Comparison of ENCODE assay signal across 16 cellular contexts in genomic region chr10:44804661-44805060, GRCh38.
DNase-seq lines count a peak whose midpoint lies in the region; ATAC-seq and TF ChIP-seq lines count a peak whose summit lies in the region.
"Had no signal": no experiment of that assay in that cellular context is flagged by ENCODE, and none has a peak within 500 bp of the region (broad histone marks: within the 10 kb centered on the region; RNA-seq: fewer than 3 reads in every experiment).

No MANE protein-coding gene starts in this region.

- ATAC-seq in IMR-90 (ENCODE audit: low read depth) (no peak), HG03095 (IDR thresholded peaks at IDR 0.05; ENCODE audit: unreplicated experiment) (no peak), GM18498 (IDR thresholded peaks at IDR 0.05; ENCODE audit: unreplicated experiment) (no peak)

- no CpG with 5 or more reads among the region's 1 CpG for WGBS in IMR-90 (ENCODE audit: extremely low coverage in 2 of 2, insufficient read length in 1 of 2), 2 experiments
- WGBS in testis, 2 donors = 74 to 77% methylated on average over 1 of the region's 1 CpG

- H3K56ac ChIP-seq in IMR-90 (ENCODE audit: extremely low read depth, insufficient read depth, low read length) = no peak overlapping the region

- no peak overlapping the region for H3K18ac ChIP-seq in IMR-90 (ENCODE audit: low read depth, low read length)

- BruUV-seq in IMR-90 (replicated peaks; lab: Mats Ljungman, UMichigan) = no TSS peak

- TF ChIP-seq POLR2A in IMR-90 (IDR thresholded peaks at IDR 0.05; ENCODE audit: low read depth, low read length) (no peak), testis (IDR thresholded peaks at IDR 0.05) (no peak)

- no peak overlapping the region for H3K23ac ChIP-seq in IMR-90 (ENCODE audit: low read depth, low read length)

- H3K4ac ChIP-seq in IMR-90 (ENCODE audit: low read depth, low read length) = no peak overlapping the region

- intact Hi-C loops in IMR-90 (cut with micrococcal nuclease) (loop anchor here (5.0 kb wide), 1 partner anchor 828 kb away; no protein-coding TSS in a partner anchor), testis (cut with DNase I; ENCODE audit: low total_unique reads) (no loop called here)

- H3K27ac Mint-ChIP-seq in mesothelial cell of epicardium = peak overlapping the region; percentile 40
- H3K27ac Mint-ChIP-seq: HFFc6 had no signal

- H3K27me3 Mint-ChIP-seq in mesothelial cell of epicardium (ENCODE audit: low read depth) = peaks cover 2% of the 10 kb centered on the region

- peaks cover 8% of the 10 kb centered on the region for H3K9me3 Mint-ChIP-seq in mesothelial cell of epicardium
- H3K9me3 Mint-ChIP-seq: HFFc6 had no signal

- POLR2A ChIA-PET in IMR-90 (lab: Charles Lee; ENCODE audit: unreplicated experiment) = no interaction called here

- H3K27ac ChIP-seq in IMR-90 (ENCODE audit: insufficient read depth, low read length) (no peak overlapping the region), testis (no peak overlapping the region)
- H3K27ac ChIP-seq: 22Rv1, BLaER1, HL-60 had no signal

- H3K36me3 ChIP-seq in IMR-90 (ENCODE audit: control insufficient read depth, insufficient read depth, low read length) (no peaks in the 10 kb centered on the region), testis (ENCODE audit: low read depth, missing control alignments) (no peaks in the 10 kb centered on the region)
- H3K36me3 ChIP-seq: BLaER1, HAP-1 had no signal

- H4K5ac ChIP-seq in IMR-90 (ENCODE audit: low read depth, low read length) = no peak overlapping the region

- no peak for TF ChIP-seq CTCF in AG10803 (conservative IDR thresholded peaks at IDR 0.05; ENCODE audit: low read length)
- no peak for TF ChIP-seq CTCF in IMR-90 (conservative IDR thresholded peaks at IDR 0.05; ENCODE audit: low read depth, low read length)
- no peak for TF ChIP-seq CTCF in mesothelial cell of epicardium (IDR thresholded peaks at IDR 0.05; ENCODE audit: unreplicated experiment)
- TF ChIP-seq CTCF in testis (IDR thresholded peaks at IDR 0.05) = no peak

- H2BK5ac ChIP-seq in IMR-90 (ENCODE audit: low read depth, low read length, poor library complexity, severe bottlenecking) = no peak overlapping the region

- peaks cover 13% of the 10 kb centered on the region; the same call in 1 of the 2 replicates for H3K9me1 ChIP-seq in IMR-90 (ENCODE audit: insufficient read depth, low read length)

- in situ Hi-C loops in IMR-90 (cut with MboI; ENCODE audit: low sequenced_read_pairs) = no loop called here

- 0 out of 2 replicates have a peak overlapping the region, but pooled peaks have one; percentile 38 for H4K91ac ChIP-seq in IMR-90 (ENCODE audit: insufficient read depth, low read depth, low read length)

- H2AK9ac ChIP-seq in IMR-90 (replicated peaks; ENCODE audit: low read depth, low read length, poor library complexity) = no peak overlapping the region

- no peaks in the 10 kb centered on the region for H3K79me1 ChIP-seq in IMR-90 (ENCODE audit: low read depth in 1 of 2, low read length in 2 of 2)

- H2BK120ac ChIP-seq in IMR-90 (ENCODE audit: low read depth, low read length) = peak overlapping the region; percentile 50; the same call in 1 of the 2 replicates

- H2AK5ac ChIP-seq in IMR-90 (ENCODE audit: low read depth, low read length) = peak overlapping the region; percentile 3; the same call in 1 of the 2 replicates

- no peak overlapping the region for H2AFZ ChIP-seq in IMR-90 (replicated peaks; ENCODE audit: low read length, poor library complexity)

- H4K20me1 ChIP-seq in IMR-90 (ENCODE audit: insufficient read depth, low read length) = no peaks in the 10 kb centered on the region
- H4K20me1 ChIP-seq: BLaER1 had no signal

- 0 out of 2 replicates have a peak, but pooled peaks cover 3% of the 10 kb centered on the region for H3K4me1 ChIP-seq in IMR-90 (ENCODE audit: control insufficient read depth, insufficient read depth, low read length)
- no peaks in the 10 kb centered on the region for H3K4me1 ChIP-seq in testis
- H3K4me1 ChIP-seq: HAP-1 had no signal

- no peak overlapping the region for H3K4me2 ChIP-seq in IMR-90 (ENCODE audit: low read depth, low read length)

- dilution Hi-C loops in IMR-90 (cut with HindIII; ENCODE audit: low sequenced_read_pairs, unreplicated experiment) = no loop called here

- H3K36me3 Mint-ChIP-seq in mesothelial cell of epicardium = no peaks in the 10 kb centered on the region

- H2BK20ac ChIP-seq in IMR-90 (ENCODE audit: low read depth, low read length) = peak overlapping the region; percentile 48; the same call in 1 of the 2 replicates

- H3K27me3 ChIP-seq in IMR-90 (ENCODE audit: control insufficient read depth, insufficient read depth, low read length) (no peaks in the 10 kb centered on the region), testis (no peaks in the 10 kb centered on the region)
- H3K27me3 ChIP-seq: BLaER1 had no signal

- no peak overlapping the region for H3K14ac ChIP-seq in IMR-90 (replicated peaks; ENCODE audit: low read depth, low read length)

- no peak overlapping the region for H3K9ac ChIP-seq in IMR-90 (ENCODE audit: low read depth, low read length)
- H3K9ac ChIP-seq: BLaER1 had no signal

- H3K4me1 Mint-ChIP-seq in mesothelial cell of epicardium = peaks cover 70% of the 10 kb centered on the region

- CTCF ChIA-PET in IMR-90 (lab: Yijun Ruan, JAX) = no interaction called here

- H2BK15ac ChIP-seq in IMR-90 (ENCODE audit: low read depth, low read length) = 0 out of 3 replicates have a peak overlapping the region, but pooled peaks have one; percentile 53

- DNase-seq in AG10803 (ENCODE audit: low read depth) = peak; percentile 33
- peak; percentile 60 for DNase-seq in IMR-90
- peak; percentile 34 for DNase-seq in dermis blood vessel endothelial cell
- DNase-seq in mesothelial cell of epicardium (ENCODE audit: low spot score in 2 of 2, unreplicated experiment in 2 of 2) = no peak
- no peak for DNase-seq in testis
- no peak for DNase-seq in stimulated activated CD4-positive, alpha-beta T cell treated with anti-CD3 and anti-CD28 coated beads, Interleukin-4, amount 100 ng/mL, for 24 hours
- DNase-seq: AML-193, Calu3, DMS 273 treated with DMSO at 0.1 percent for 48 hours, HFFc6 had no signal

- H3K4me3 Mint-ChIP-seq in mesothelial cell of epicardium = no peak overlapping the region
- H3K4me3 Mint-ChIP-seq: HFFc6 had no signal

- no peak overlapping the region for H3K4me3 ChIP-seq in AG10803 (ENCODE audit: low read length)
- no peak overlapping the region for H3K4me3 ChIP-seq in IMR-90 (ENCODE audit: insufficient read depth, low read depth, low read length)
- H3K4me3 ChIP-seq in testis = no peak overlapping the region
- H3K4me3 ChIP-seq: BLaER1, HAP-1 had no signal

- no peaks in the 10 kb centered on the region for H3K9me3 ChIP-seq in IMR-90 (ENCODE audit: control insufficient read depth, insufficient read depth, low read length)
- H3K9me3 ChIP-seq in testis = no peaks in the 10 kb centered on the region
- H3K9me3 ChIP-seq: HAP-1 had no signal

- TF ChIP-seq RAD21 in IMR-90 (IDR thresholded peaks at IDR 0.05; ENCODE audit: low read length) = no peak

- H4K8ac ChIP-seq in IMR-90 (ENCODE audit: low read depth in 2 of 2, low read length in 2 of 2) = no peak overlapping the region

TF ChIP-seq in IMR-90, 13 proteins besides CTCF, POLR2A, EP300 and RAD21:
- TF ChIP-seq CHD1 (IDR thresholded peaks at IDR 0.05; ENCODE audit: low read depth, low read length) (no peak), BHLHE40 (IDR thresholded peaks at IDR 0.05; ENCODE audit: low read depth, low read length) (no peak), CEBPB (IDR thresholded peaks at IDR 0.05; ENCODE audit: low read depth, low read length) (no peak), SMC3 (IDR thresholded peaks at IDR 0.05; ENCODE audit: low read depth, low read length) (no peak), MAZ (IDR thresholded peaks at IDR 0.05; ENCODE audit: borderline replicate concordance, low read depth, low read length) (no peak), USF2 (IDR thresholded peaks at IDR 0.05; ENCODE audit: low read depth, low read length) (no peak), FOS (IDR thresholded peaks at IDR 0.05; ENCODE audit: low read depth, low read length) (no peak), MAFK (IDR thresholded peaks at IDR 0.05; ENCODE audit: low read depth, low read length) (no peak), RFX5 (IDR thresholded peaks at IDR 0.05; ENCODE audit: low read depth, low read length) (no peak)

Comparison
In these comparisons a context has a peak if more than half of its experiments do, and no peak if none do; other contexts are left out.
1. DNase-seq: peak in AG10803 (single experiment), IMR-90 (single experiment) and dermis blood vessel endothelial cell (single experiment); none in mesothelial cell of epicardium (0 of 2), testis (single experiment) and stimulated activated CD4-positive, alpha-beta T cell treated with anti-CD3 and anti-CD28 coated beads, Interleukin-4, amount 100 ng/mL, for 24 hours (single experiment).